21 cellular contexts compared by ENCODE assay signal in genomic region chr17:57124053-57124452, GRCh38. TPM values are rescaled to one million over a fixed set of nuclear protein-coding genes. Genes with fewer than 3 reads are reported as not detected.
DNase-seq lines count a peak whose midpoint lies in the region; ATAC-seq, FAIRE-seq and TF ChIP-seq lines count a peak whose summit lies in the region.
"Had no signal": no experiment of that assay in that cellular context is flagged by ENCODE, and none has a peak within 500 bp of the region (broad histone marks: within the 10 kb centered on the region; RNA-seq: fewer than 3 reads in every experiment).

No MANE protein-coding gene starts in this region.

- H2AFZ ChIP-seq in K562 (ENCODE audit: low read depth, low read length) = no peak overlapping the region
- no peak overlapping the region for H2AFZ ChIP-seq in HepG2 (ENCODE audit: low read length)

- CTCF ChIA-PET in K562 (lab: Yijun Ruan, JAX; ENCODE audit: low intra/inter-chr PET ratio) = interaction anchor here (0.7 kb wide), 2 partner anchors 710 to 872 kb away, joined by 3 to 5 read pairs; no protein-coding TSS in a partner anchor
- CTCF ChIA-PET in HepG2 (lab: Yijun Ruan, JAX; ENCODE audit: low intra/inter-chr PET ratio, low total read pairs) = no interaction called here

- H3K4me3 ChIP-seq in K562 = no peak overlapping the region
- no peak overlapping the region for H3K4me3 ChIP-seq in HepG2 (replicated peaks in 1 of 3; ENCODE audit: insufficient read depth in 1 of 3, low read depth in 2 of 3, low read length in 3 of 3)
- H3K4me3 ChIP-seq: BLaER1 had no signal

- no peak for TF ChIP-seq CTCF in K562 (IDR thresholded peaks at IDR 0.05 in 2 of 3, conservative IDR thresholded peaks at IDR 0.05 in 1 of 3; ENCODE audit: insufficient read depth in 2 of 3, low read depth in 1 of 3, low read length in 3 of 3)
- no peak for TF ChIP-seq CTCF in HepG2 (CRISPR knock-in tag; IDR thresholded peaks at IDR 0.05)

- TF ChIP-seq EP300 in K562 (IDR thresholded peaks at IDR 0.05; ENCODE audit: low read length) (peak; percentile 34; the same call in 1 of the 2 replicates), HepG2 (IDR thresholded peaks at IDR 0.05; ENCODE audit: low read depth in 2 of 2, low read length in 2 of 2) (no peak), HepG2 (CRISPR knock-in tag; IDR thresholded peaks at IDR 0.05; ENCODE audit: borderline replicate concordance) (no peak)

- H3K9me3 ChIP-seq in K562 (replicated peaks; ENCODE audit: control insufficient read depth, insufficient read depth, low read depth, low read length) (no peaks in the 10 kb centered on the region), HepG2 (ENCODE audit: low read length) (no peaks in the 10 kb centered on the region)
- H3K9me3 ChIP-seq: BE2C, BLaER1, Caco-2 had no signal

- peak; percentile 70; the same call in 2 of the 3 replicates for ATAC-seq in K562
- no peak for ATAC-seq in HepG2

- no peak for TF ChIP-seq POLR2A in K562 (conservative IDR thresholded peaks at IDR 0.05)
- TF ChIP-seq POLR2A in HepG2 (IDR thresholded peaks at IDR 0.05; ENCODE audit: insufficient read depth in 1 of 2, low read depth in 2 of 2, low read length in 2 of 2) = no peak

- H3K36me3 ChIP-seq in K562 (ENCODE audit: control insufficient read depth, insufficient read depth, low read length) (peaks cover 36% of the 10 kb centered on the region; the same call in 2 of the 3 replicates), HepG2 (replicated peaks in 1 of 2; ENCODE audit: control insufficient read depth in 1 of 2, insufficient read depth in 2 of 2, low read length in 2 of 2) (peaks cover 20 to 46% of the 10 kb centered on the region in 2 experiments)

- WGBS in K562 (ENCODE audit: insufficient coverage, low coverage, missing lambda C conversion rate) = 23% methylated on average over 4 of the region's 4 CpGs
- WGBS in HepG2 (ENCODE audit: low lambda C conversion rate) = 97% methylated on average over 4 of the region's 4 CpGs

- H3K9ac ChIP-seq in K562 (ENCODE audit: insufficient read depth in 1 of 2, low read depth in 2 of 2, low read length in 2 of 2) (no peak overlapping the region), HepG2 (ENCODE audit: insufficient read depth, low read depth, low read length) (no peak overlapping the region)
- H3K9ac ChIP-seq: BLaER1 had no signal

- H3K79me2 ChIP-seq in K562 (ENCODE audit: control insufficient read depth, insufficient read depth, low read length) (no peaks in the 10 kb centered on the region), HepG2 (ENCODE audit: insufficient read depth, low read length) (no peaks in the 10 kb centered on the region)

- H3K4me2 ChIP-seq in K562 (ENCODE audit: insufficient read depth, low read length) (no peak overlapping the region), HepG2 (ENCODE audit: low read depth, low read length) (no peak overlapping the region)
- H3K4me2 ChIP-seq: BLaER1 had no signal

- no peaks in the 10 kb centered on the region; the same call in 1 of the 2 replicates for H4K20me1 ChIP-seq in K562 (replicated peaks; ENCODE audit: control insufficient read depth, insufficient read depth, low read length)
- H4K20me1 ChIP-seq in HepG2 (ENCODE audit: insufficient read depth, low read length) = peaks cover 6% of the 10 kb centered on the region; the same call in 1 of the 2 replicates
- H4K20me1 ChIP-seq: BLaER1 had no signal

- intact Hi-C loops in K562 (cut with micrococcal nuclease) (loop anchor here (5.0 kb wide), 1 partner anchor 623 kb away; the partner anchor contains the start of gene CCDC182), HepG2 (cut with micrococcal nuclease; ENCODE audit: unreplicated experiment) (loop anchor here (5.0 kb wide), 1 partner anchor 37 kb away; the partner anchor contains the start of gene AKAP1)

- no peak overlapping the region for H3K27ac ChIP-seq in K562 (ENCODE audit: extremely low read depth, low read depth, low read length)
- no peak overlapping the region for H3K27ac ChIP-seq in HepG2 (ENCODE audit: extremely low read length, insufficient read depth, low read length)
- H3K27ac ChIP-seq: 22Rv1, BLaER1 had no signal

- no peaks in the 10 kb centered on the region for H3K27me3 ChIP-seq in K562 (ENCODE audit: control insufficient read depth in 2 of 2, insufficient read depth in 2 of 2, low read length in 2 of 2)
- no peaks in the 10 kb centered on the region for H3K27me3 ChIP-seq in HepG2 (ENCODE audit: control insufficient read depth in 1 of 2, insufficient read depth in 2 of 2, low read length in 2 of 2)
- H3K27me3 ChIP-seq: BE2C, BLaER1 had no signal

- POLR2A ChIA-PET in K562 (lab: Yijun Ruan, JAX) (no interaction called here), HepG2 (lab: Yijun Ruan, JAX) (no interaction called here)

- in situ Hi-C loops in K562 (cut with MboI) (no loop called here), HepG2 (cut with HindIII; ENCODE audit: extremely low pct_ligation_motif_present, low pct_unique_long_range_greater_than_20kb) (no loop called here)

- no peaks in the 10 kb centered on the region for H3K9me1 ChIP-seq in K562 (ENCODE audit: control insufficient read depth, insufficient read depth, low read length)

- no TSS peak for BruUV-seq in K562 (replicated peaks; lab: Mats Ljungman, UMichigan)
- no TSS peak for BruUV-seq in HepG2 (replicated peaks; lab: Mats Ljungman, UMichigan)

- peak; percentile 38 for DNase-seq in CMK (ENCODE audit: low read depth)
- peak; percentile 66 for DNase-seq in OCI-M1 (lab: John Stamatoyannopoulos, UW)
- peak in 3 of 4 experiments; percentile 30 to 42 (median 36) for DNase-seq in K562 (ENCODE audit: extremely low read depth in 1 of 4, low spot score in 3 of 4)
- DNase-seq in HepG2 (ENCODE audit: low spot score) = no peak
- DNase-seq in RCC 7860 (ENCODE audit: low spot score) = no peak
- DNase-seq: ACHN; BE2C; Caco-2; Calu3; CD4-positive, alpha-beta memory T cell; CD4-positive, CD25-positive, alpha-beta regulatory T cell; CD8-positive, alpha-beta memory T cell; DMS79 treated with DMSO at 0.1 percent for 48 hours; GF-D8 had no signal

- H3K4me1 ChIP-seq in K562 (replicated peaks in 1 of 2; ENCODE audit: control insufficient read depth in 2 of 2, insufficient read depth in 2 of 2, low read length in 2 of 2) = peaks cover 0 to 3% of the 10 kb centered on the region in 2 experiments; a peak in 1 of 5 replicates
- peaks cover 32% of the 10 kb centered on the region for H3K4me1 ChIP-seq in HepG2 (ENCODE audit: insufficient read depth, low read length)
- H3K4me1 ChIP-seq: Caco-2 had no signal

- peak; percentile 60 for FAIRE-seq in K562 (lab: Jason Lieb, UNC)
- no peak for FAIRE-seq in HepG2 (lab: Jason Lieb, UNC)
- no peak for FAIRE-seq in RCC 7860 (lab: Jason Lieb, UNC)
- FAIRE-seq: A204.1, D721Med, G401.6, GM12891, GM19239 had no signal

- no peak for TF ChIP-seq RAD21 in K562 (CRISPR knock-in tag; conservative IDR thresholded peaks at IDR 0.05 in 1 of 2, IDR thresholded peaks at IDR 0.05 in 1 of 2)
- no peak for TF ChIP-seq RAD21 in HepG2 (CRISPR knock-in tag; IDR thresholded peaks at IDR 0.05)

TF ChIP-seq in HepG2, 621 proteins besides CTCF, POLR2A, EP300 and RAD21:
- TF ChIP-seq RORA (CRISPR knock-in tag; IDR thresholded peaks at IDR 0.05) = no peak
- no peak for TF ChIP-seq KAT7 (CRISPR knock-in tag; IDR thresholded peaks at IDR 0.05; ENCODE audit: borderline replicate concordance)
- no peak for TF ChIP-seq ZNF382 (CRISPR knock-in tag; IDR thresholded peaks at IDR 0.05; ENCODE audit: borderline replicate concordance)

RNA-seq across cellular contexts. Expression of gene AKAP1, which starts 39.0 kb away (rescaled TPM):
- total RNA-seq in K562 (2011; cell fraction: chromatin; rRNA removed; ENCODE audit: low replicate concordance) = 47.3 and 76.5 TPM in 2 replicates
- 65.9 and 69.3 TPM in 2 replicates for total RNA-seq in K562 (2011; cell fraction: nucleolus; rRNA removed)
- 70.5 and 70.8 TPM in 2 replicates for total RNA-seq in K562 (2011; cell fraction: nucleoplasm; rRNA removed)
- total RNA-seq in K562 (2014; rRNA removed) (50.4 and 57.2 TPM in 2 replicates), K562 (2014; rRNA removed; fragmentation: Illumina TruSeq; extraction: Trizol) (24.5 and 29.4 TPM in 2 replicates), K562 (2015; rRNA removed; fragmentation: Illumina TruSeq; extraction: Trizol) (36.4 and 41.2 TPM in 2 replicates), K562 (2021) (40.7 and 44.9 TPM in 2 replicates), HepG2 (2016; rRNA removed; fragmentation: Illumina TruSeq; extraction: Trizol) (46.4 and 101 TPM in 2 replicates)
- polyA plus RNA-seq in K562 (2011; rRNA removed) (46.8 and 48.4 TPM in 2 replicates), K562 (2014; fragmentation: Illumina TruSeq; extraction: Trizol) (58.3 and 63.8 TPM in 2 replicates), K562 (2014; fragmentation: Nextera tagmentation; extraction: Ambion mirVana) (10 to 100 TPM; 12.9 to 13.2 TPM), K562 (2014; rRNA removed) (34.9 and 40.7 TPM in 2 replicates), HepG2 (2011; rRNA removed) (131 and 136 TPM in 2 replicates)
- 54.8 and 62.0 TPM in 2 replicates for polyA plus RNA-seq in K562 (2011; cell fraction: cytosol; rRNA removed)
- 198 and 242 TPM in 2 replicates for polyA plus RNA-seq in K562 (2011; cell fraction: nucleus; rRNA removed)
- 24.4 and 26.8 TPM in 2 replicates for polyA plus RNA-seq in K562 (2012)
- polyA minus RNA-seq in K562 (2011; rRNA and poly(A)+ RNA removed) = 62.1 and 70.8 TPM in 2 replicates
- polyA minus RNA-seq in K562 (2011; cell fraction: cytosol; rRNA and poly(A)+ RNA removed) = 57.1 and 64.3 TPM in 2 replicates
- 25.3 and 35.0 TPM in 2 replicates for polyA minus RNA-seq in K562 (2011; cell fraction: nucleus; rRNA and poly(A)+ RNA removed)
- 18.6 and 20.2 TPM in 2 replicates for total RNA-seq in HepG2 (2016; cell fraction: cytosol; rRNA removed; fragmentation: Illumina TruSeq; extraction: Trizol; ENCODE audit: low read depth)
- total RNA-seq in HepG2 (2016; cell fraction: insoluble cytoplasmic fraction; rRNA removed; fragmentation: Illumina TruSeq; extraction: Trizol) = 43.3 and 95.2 TPM in 2 replicates
- total RNA-seq in HepG2 (2016; cell fraction: membrane; rRNA removed; fragmentation: Illumina TruSeq; extraction: Trizol) = 44.9 and 47.5 TPM in 2 replicates
- 119 and 142 TPM in 2 replicates for total RNA-seq in HepG2 (2016; cell fraction: nucleus; rRNA removed; fragmentation: Illumina TruSeq; extraction: Trizol)
- 93.5 and 109 TPM in 2 replicates for polyA plus RNA-seq in HepG2 (2011; cell fraction: cytosol; rRNA removed)
- polyA plus RNA-seq in HepG2 (2011; cell fraction: nucleus; rRNA removed) = 234 and 300 TPM in 2 replicates
- polyA plus RNA-seq in HepG2 (2012) = 66.3 and 68.8 TPM in 2 replicates
- 8.4 and 10.9 TPM in 2 replicates for polyA plus RNA-seq in HepG2 (2016; cell fraction: cytosol; fragmentation: Illumina TruSeq; extraction: Trizol; ENCODE audit: low read depth)
- polyA plus RNA-seq in HepG2 (2016; cell fraction: insoluble cytoplasmic fraction; fragmentation: Illumina TruSeq; extraction: Trizol; ENCODE audit: low read depth) = 34.0 and 34.5 TPM in 2 replicates
- 17.7 and 18.8 TPM in 2 replicates for polyA plus RNA-seq in HepG2 (2016; cell fraction: membrane; fragmentation: Illumina TruSeq; extraction: Trizol; ENCODE audit: low read depth)
- polyA plus RNA-seq in HepG2 (2016; cell fraction: nucleus; fragmentation: Illumina TruSeq; extraction: Trizol; ENCODE audit: insufficient read depth, low read depth) = 141 and 146 TPM in 2 replicates
- polyA minus RNA-seq in HepG2 (2011; rRNA and poly(A)+ RNA removed; ENCODE audit: low replicate concordance) = 127 and 335 TPM in 2 replicates
- 101 and 127 TPM in 2 replicates for polyA minus RNA-seq in HepG2 (2011; cell fraction: cytosol; rRNA and poly(A)+ RNA removed)
- polyA minus RNA-seq in HepG2 (2011; cell fraction: nucleus; rRNA and poly(A)+ RNA removed) = 78.2 and 99.9 TPM in 2 replicates

Comparison
In these comparisons a context has a peak if more than half of its experiments do, and no peak if none do; other contexts are left out.
1. DNase-seq: peak in CMK (single experiment), OCI-M1 (single experiment) and K562 (3 of 4); none in HepG2 (single experiment) and RCC 7860 (single experiment).